10 cellular contexts compared by ENCODE assay signal in the genomic region with DNA sequence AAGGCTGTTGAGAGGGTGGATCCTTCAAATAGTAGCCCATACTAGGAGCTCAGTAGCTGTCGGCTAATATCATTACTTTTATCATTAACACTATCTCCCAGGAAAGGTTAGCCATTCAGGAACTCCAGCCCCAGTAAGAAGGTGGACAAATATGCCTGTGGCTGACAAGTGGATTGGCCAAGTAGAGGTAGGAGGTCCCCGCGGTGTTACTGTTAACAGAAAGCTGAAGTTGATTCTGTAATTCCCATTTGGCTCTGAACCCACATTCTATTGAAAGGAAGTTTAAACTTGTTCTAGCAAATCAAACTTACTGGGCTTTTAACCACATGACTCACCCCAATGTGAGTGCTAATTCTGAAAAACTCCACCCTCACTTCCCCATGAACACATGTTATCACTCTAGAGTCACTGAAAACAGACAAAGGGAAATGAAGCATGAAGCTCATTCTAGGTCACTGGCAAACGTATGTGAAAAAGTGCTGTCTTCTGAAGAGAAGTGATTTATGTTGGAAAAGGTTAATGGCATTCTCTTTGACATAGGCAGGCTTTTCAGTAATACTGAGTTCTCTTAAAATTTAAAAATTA.
DNase-seq lines count a peak whose midpoint lies in the region; ATAC-seq and TF ChIP-seq lines count a peak whose summit lies in the region.
"Had no signal": no experiment of that assay in that cellular context is flagged by ENCODE, and none has a peak within 500 bp of the region (broad histone marks: within the 10 kb centered on the region; RNA-seq: fewer than 3 reads in every experiment).

No MANE protein-coding gene starts in this region.

- POLR2A ChIA-PET in naive thymus-derived CD4-positive, alpha-beta T cell (lab: Charles Lee), result no interaction called here
- POLR2A ChIA-PET in activated CD8-positive, alpha-beta T cell treated with anti-CD3 and anti-CD28 coated beads for 36 hours (lab: Charles Lee), result no interaction called here

- no peak overlapping the region for H3K4me3 Mint-ChIP-seq in activated T-helper 17 cell treated with anti-CD3 and anti-CD28 coated beads, Interleukin-2, amount 50 U/mL, for 72 hours
- no peak overlapping the region for H3K4me3 Mint-ChIP-seq in naive thymus-derived CD4-positive, alpha-beta T cell
- no peak overlapping the region for H3K4me3 Mint-ChIP-seq in activated CD8-positive, alpha-beta T cell treated with anti-CD3 and anti-CD28 coated beads for 36 hours
- H3K4me3 Mint-ChIP-seq: memory B cell had no signal

- ATAC-seq in GM18499 (IDR thresholded peaks at IDR 0.05; ENCODE audit: insufficient read depth, unreplicated experiment), result peak; percentile 87
- peak; percentile 75 for ATAC-seq in HG03103 (IDR thresholded peaks at IDR 0.05; ENCODE audit: low read depth, unreplicated experiment)
- peak; percentile 29 for ATAC-seq in activated T-helper 17 cell treated with anti-CD3 and anti-CD28 coated beads, Interleukin-2, amount 50 U/mL, for 72 hours (replicated peaks)
- ATAC-seq in naive thymus-derived CD4-positive, alpha-beta T cell, result no peak
- no peak for ATAC-seq in activated CD8-positive, alpha-beta T cell treated with anti-CD3 and anti-CD28 coated beads for 36 hours

- H3K27ac Mint-ChIP-seq in activated T-helper 17 cell treated with anti-CD3 and anti-CD28 coated beads, Interleukin-2, amount 50 U/mL, for 72 hours, result no peak overlapping the region
- no peak overlapping the region for H3K27ac Mint-ChIP-seq in naive thymus-derived CD4-positive, alpha-beta T cell
- H3K27ac Mint-ChIP-seq in activated CD8-positive, alpha-beta T cell treated with anti-CD3 and anti-CD28 coated beads for 36 hours, result no peak overlapping the region
- H3K27ac Mint-ChIP-seq: memory B cell had no signal

- CTCF ChIA-PET in naive thymus-derived CD4-positive, alpha-beta T cell (lab: Charles Lee), result no interaction called here
- CTCF ChIA-PET in activated CD8-positive, alpha-beta T cell treated with anti-CD3 and anti-CD28 coated beads for 36 hours (lab: Charles Lee), result interaction anchor here (0.6 kb wide), 1 partner anchor 453 kb away, joined by 3 read pairs; no protein-coding TSS in a partner anchor

- H3K9me3 ChIP-seq in naive thymus-derived CD4-positive, alpha-beta T cell (ENCODE audit: control insufficient read depth in 2 of 3, low read length in 3 of 3), result no peaks in the 10 kb centered on the region

- no peaks in the 10 kb centered on the region for H3K9me3 Mint-ChIP-seq in activated T-helper 17 cell treated with anti-CD3 and anti-CD28 coated beads, Interleukin-2, amount 50 U/mL, for 72 hours
- peaks cover 0 to 2% (median 0%) of the 10 kb centered on the region in 11 donors for H3K9me3 Mint-ChIP-seq in naive thymus-derived CD4-positive, alpha-beta T cell
- H3K9me3 Mint-ChIP-seq in activated CD8-positive, alpha-beta T cell treated with anti-CD3 and anti-CD28 coated beads for 36 hours, result no peaks in the 10 kb centered on the region

- no peaks in the 10 kb centered on the region for H3K36me3 Mint-ChIP-seq in activated T-helper 17 cell treated with anti-CD3 and anti-CD28 coated beads, Interleukin-2, amount 50 U/mL, for 72 hours (ENCODE audit: low read depth)
- no peaks in the 10 kb centered on the region for H3K36me3 Mint-ChIP-seq in naive thymus-derived CD4-positive, alpha-beta T cell
- H3K36me3 Mint-ChIP-seq in activated CD8-positive, alpha-beta T cell treated with anti-CD3 and anti-CD28 coated beads for 36 hours (ENCODE audit: low read depth), result no peaks in the 10 kb centered on the region
- H3K36me3 Mint-ChIP-seq: memory B cell had no signal

- H3K36me3 ChIP-seq in naive thymus-derived CD4-positive, alpha-beta T cell (ENCODE audit: control insufficient read depth in 2 of 3, insufficient read depth in 3 of 3, low read length in 3 of 3), result no peaks in the 10 kb centered on the region

- DNase-seq in myocyte (ENCODE audit: low read depth), result peak; percentile 1
- DNase-seq in naive thymus-derived CD4-positive, alpha-beta T cell, result no peak
- no peak for DNase-seq in activated T-cell treated with anti-CD3 and anti-CD28 coated beads, Interleukin-2, amount 50 U/mL, for 48 hours
- DNase-seq in activated CD8-positive, alpha-beta T cell treated with anti-CD3 and anti-CD28 coated beads for 36 hours, result no peak
- no peak for DNase-seq in NCI-H146 (lab: John Stamatoyannopoulos, UW)
- DNase-seq: dermis blood vessel endothelial cell had no signal

- H3K4me1 Mint-ChIP-seq in activated T-helper 17 cell treated with anti-CD3 and anti-CD28 coated beads, Interleukin-2, amount 50 U/mL, for 72 hours, result no peaks in the 10 kb centered on the region
- H3K4me1 Mint-ChIP-seq in naive thymus-derived CD4-positive, alpha-beta T cell, result no peaks in the 10 kb centered on the region
- H3K4me1 Mint-ChIP-seq in activated CD8-positive, alpha-beta T cell treated with anti-CD3 and anti-CD28 coated beads for 36 hours (ENCODE audit: low read depth), result no peaks in the 10 kb centered on the region
- H3K4me1 Mint-ChIP-seq: memory B cell had no signal

- H3K27me3 Mint-ChIP-seq in activated T-helper 17 cell treated with anti-CD3 and anti-CD28 coated beads, Interleukin-2, amount 50 U/mL, for 72 hours, result peaks cover 4% of the 10 kb centered on the region
- H3K27me3 Mint-ChIP-seq in naive thymus-derived CD4-positive, alpha-beta T cell, result peaks cover 0 to 17% (median 7%) of the 10 kb centered on the region in 5 donors
- peaks cover 2% of the 10 kb centered on the region for H3K27me3 Mint-ChIP-seq in activated CD8-positive, alpha-beta T cell treated with anti-CD3 and anti-CD28 coated beads for 36 hours
- H3K27me3 Mint-ChIP-seq: memory B cell had no signal

- no peak overlapping the region for H3K27ac ChIP-seq in naive thymus-derived CD4-positive, alpha-beta T cell (ENCODE audit: low read depth, low read length)

- no peak for TF ChIP-seq CTCF in activated CD8-positive, alpha-beta T cell treated with anti-CD3 and anti-CD28 coated beads for 36 hours (IDR thresholded peaks at IDR 0.05)

- H3K4me1 ChIP-seq in naive thymus-derived CD4-positive, alpha-beta T cell (ENCODE audit: control insufficient read depth in 2 of 2, insufficient read depth in 2 of 2, low read length in 2 of 2), result no peaks in the 10 kb centered on the region

- no peaks in the 10 kb centered on the region for H3K27me3 ChIP-seq in naive thymus-derived CD4-positive, alpha-beta T cell (ENCODE audit: control insufficient read depth in 2 of 2, insufficient read depth in 2 of 2, low read length in 2 of 2)

- intact Hi-C loops in naive thymus-derived CD4-positive, alpha-beta T cell (cut with micrococcal nuclease), result no loop called here
- intact Hi-C loops in activated CD8-positive, alpha-beta T cell treated with anti-CD3 and anti-CD28 coated beads for 36 hours (cut with micrococcal nuclease), result no loop called here

- H3K4me3 ChIP-seq in naive thymus-derived CD4-positive, alpha-beta T cell (ENCODE audit: low read length), result no peak overlapping the region

Comparison
In these comparisons a context has a peak if more than half of its experiments do, and no peak if none do; other contexts are left out.
1. ATAC-seq: peak in GM18499 (single experiment), HG03103 (single experiment) and activated T-helper 17 cell treated with anti-CD3 and anti-CD28 coated beads, Interleukin-2, amount 50 U/mL, for 72 hours (single experiment); none in naive thymus-derived CD4-positive, alpha-beta T cell (single experiment) and activated CD8-positive, alpha-beta T cell treated with anti-CD3 and anti-CD28 coated beads for 36 hours (single experiment).